28 cellular contexts compared by ENCODE assay signal in the genomic region with DNA sequence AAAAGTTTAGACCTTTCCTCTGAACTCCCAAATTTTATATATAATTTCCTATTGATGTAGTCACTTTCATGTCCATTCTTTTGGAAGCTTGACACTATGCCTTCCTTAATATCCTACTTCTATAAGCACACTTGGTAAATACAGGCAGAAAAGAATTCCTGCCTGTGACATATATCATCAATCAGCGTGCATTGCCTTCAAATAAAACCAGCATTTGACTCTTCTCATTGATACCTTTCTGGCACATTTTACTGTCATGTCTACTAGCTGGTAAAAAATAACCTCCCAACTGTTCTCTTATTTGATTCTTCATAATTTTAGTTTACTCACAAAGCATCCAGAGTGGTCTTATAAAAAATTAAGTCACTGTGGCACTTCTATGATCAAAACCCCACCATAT.
DNase-seq lines count a peak whose midpoint lies in the region; ATAC-seq and TF ChIP-seq lines count a peak whose summit lies in the region.
"Had no signal": no experiment of that assay in that cellular context is flagged by ENCODE, and none has a peak within 500 bp of the region (broad histone marks: within the 10 kb centered on the region; RNA-seq: fewer than 3 reads in every experiment).

No MANE protein-coding gene starts in this region.

- H3K27me3 ChIP-seq in SU-DHL-6 (ENCODE audit: low read length) (no peaks in the 10 kb centered on the region), neural cell (ENCODE audit: insufficient read depth, low read depth, low read length) (no peaks in the 10 kb centered on the region)
- H3K27me3 ChIP-seq: BE2C; BLaER1; BLaER1 treated with 17β-estradiol and CSF1 and Interleukin-3, amounts not matched to agents 10 nM and 100 nM had no signal

- H3F3A ChIP-seq in SU-DHL-6 (ENCODE audit: insufficient read depth) (no peaks in the 10 kb centered on the region), neural cell (ENCODE audit: insufficient read depth, low read length, poor library complexity, severe bottlenecking) (no peaks in the 10 kb centered on the region)

- H3K4me2 ChIP-seq in SU-DHL-6 (ENCODE audit: low read depth, low read length, poor library complexity, severe bottlenecking) (no peak overlapping the region), neural cell (ENCODE audit: low read length) (no peak overlapping the region)
- H3K4me2 ChIP-seq: A549, BLaER1 had no signal

- no peak for ATAC-seq in HG02759 (IDR thresholded peaks at IDR 0.05; ENCODE audit: unreplicated experiment)
- ATAC-seq: A549; CD8-positive, alpha-beta T cell had no signal

- H3K9me3 ChIP-seq in SU-DHL-6 (ENCODE audit: insufficient read depth, low read length) = peaks cover 43% of the 10 kb centered on the region; the same call in 1 of the 2 replicates
- H3K9me3 ChIP-seq in neural cell (ENCODE audit: low read length) = no peaks in the 10 kb centered on the region
- H3K9me3 ChIP-seq: A549, BE2C, Caco-2 had no signal

- no peaks in the 10 kb centered on the region for H3K9me2 ChIP-seq in SU-DHL-6 (replicated peaks; ENCODE audit: insufficient read depth, low read length)
- H3K9me2 ChIP-seq in neural cell (ENCODE audit: insufficient read depth, low read length) = no peaks in the 10 kb centered on the region

- H3K9ac ChIP-seq in SU-DHL-6 (ENCODE audit: low read length) = no peak overlapping the region
- H3K9ac ChIP-seq in neural cell (ENCODE audit: low read length) = no peak overlapping the region
- H3K9ac ChIP-seq: BLaER1 had no signal

- no peak overlapping the region for H3K27ac ChIP-seq in SU-DHL-6 (ENCODE audit: low read depth, low read length)
- no peak overlapping the region for H3K27ac ChIP-seq in neural cell (ENCODE audit: low read length)
- H3K27ac ChIP-seq: 22Rv1, A549, BLaER1, C4-2B had no signal

- no peaks in the 10 kb centered on the region for H3K36me3 ChIP-seq in SU-DHL-6 (ENCODE audit: low read length)
- no peaks in the 10 kb centered on the region for H3K36me3 ChIP-seq in neural cell (ENCODE audit: insufficient read depth, low read length)
- H3K36me3 ChIP-seq: BE2C; BLaER1; BLaER1 treated with 17β-estradiol and CSF1 and Interleukin-3, amounts not matched to agents 10 nM and 100 nM had no signal

- no peak overlapping the region for H3K4me3 ChIP-seq in SU-DHL-6 (ENCODE audit: insufficient read depth, low read length, poor library complexity, severe bottlenecking)
- H3K4me3 ChIP-seq in neural cell (ENCODE audit: low read length) = no peak overlapping the region
- H3K4me3 ChIP-seq: A549; BLaER1; BLaER1 treated with 17β-estradiol and CSF1 and Interleukin-3, amounts not matched to agents 10 nM and 100 nM had no signal

- peak; percentile 88 for TF ChIP-seq EP300 in neural cell (conservative IDR thresholded peaks at IDR 0.05; ENCODE audit: poor library complexity, severe bottlenecking)

- H2AFZ ChIP-seq in SU-DHL-6 (ENCODE audit: low read depth, low read length, severe bottlenecking) = peak overlapping the region; percentile 89
- H2AFZ ChIP-seq in neural cell (ENCODE audit: low read depth, low read length) = no peak overlapping the region

- no peak for TF ChIP-seq RAD21 in neural cell (conservative IDR thresholded peaks at IDR 0.05)

- no peak for DNase-seq in mucosa of gallbladder (ENCODE audit: low spot score)
- DNase-seq: 8988T; ACHN; AML-193; BE2C; C1 segment of cervical spinal cord; Caco-2; Calu3; CD4-positive, alpha-beta T cell; CD4-positive, CD25-positive, alpha-beta regulatory T cell; CD8-positive, alpha-beta memory T cell; CD8-positive, alpha-beta T cell; COR-L47; DMS 273 treated with DMSO at 0.1 percent for 48 hours; DMS153; DMS53; DMS79; DMS79 treated with DMSO at 0.1 percent for 48 hours; DND-41; EL had no signal

- H4K20me1 ChIP-seq in SU-DHL-6 (ENCODE audit: low read depth, low read length) = no peaks in the 10 kb centered on the region
- no peaks in the 10 kb centered on the region for H4K20me1 ChIP-seq in neural cell (ENCODE audit: insufficient read depth)
- H4K20me1 ChIP-seq: BLaER1; BLaER1 treated with 17β-estradiol and CSF1 and Interleukin-3, amounts not matched to agents 10 nM and 100 nM had no signal

- no peak for TF ChIP-seq CTCF in SU-DHL-6 (IDR thresholded peaks at IDR 0.05; ENCODE audit: insufficient read depth, low read length, poor library complexity, severe bottlenecking)
- no peak for TF ChIP-seq CTCF in neural cell (IDR thresholded peaks at IDR 0.05; ENCODE audit: poor library complexity, severe bottlenecking)

- H3K79me2 ChIP-seq in SU-DHL-6 (ENCODE audit: insufficient read depth, low read length) (no peaks in the 10 kb centered on the region), neural cell (replicated peaks; ENCODE audit: insufficient read depth, low read length) (no peaks in the 10 kb centered on the region)

TF ChIP-seq in neural cell, 6 proteins besides CTCF, POLR2A, EP300 and RAD21:
- TF ChIP-seq TAF1 (IDR thresholded peaks at IDR 0.05; ENCODE audit: low read depth) (no peak), EZH2 (IDR thresholded peaks at IDR 0.05; ENCODE audit: borderline replicate concordance, insufficient read depth, low read length, poor library complexity, severe bottlenecking) (no peak), SMC3 (conservative IDR thresholded peaks at IDR 0.05; ENCODE audit: poor library complexity) (no peak), POLR2AphosphoS5 (IDR thresholded peaks at IDR 0.05) (peak; percentile 60), MXI1 (conservative IDR thresholded peaks at IDR 0.05; ENCODE audit: poor library complexity, severe bottlenecking) (no peak), REST (IDR thresholded peaks at IDR 0.05; ENCODE audit: borderline replicate concordance) (no peak)
